1 cellular context compared by ENCODE assay signal in the genomic region with DNA sequence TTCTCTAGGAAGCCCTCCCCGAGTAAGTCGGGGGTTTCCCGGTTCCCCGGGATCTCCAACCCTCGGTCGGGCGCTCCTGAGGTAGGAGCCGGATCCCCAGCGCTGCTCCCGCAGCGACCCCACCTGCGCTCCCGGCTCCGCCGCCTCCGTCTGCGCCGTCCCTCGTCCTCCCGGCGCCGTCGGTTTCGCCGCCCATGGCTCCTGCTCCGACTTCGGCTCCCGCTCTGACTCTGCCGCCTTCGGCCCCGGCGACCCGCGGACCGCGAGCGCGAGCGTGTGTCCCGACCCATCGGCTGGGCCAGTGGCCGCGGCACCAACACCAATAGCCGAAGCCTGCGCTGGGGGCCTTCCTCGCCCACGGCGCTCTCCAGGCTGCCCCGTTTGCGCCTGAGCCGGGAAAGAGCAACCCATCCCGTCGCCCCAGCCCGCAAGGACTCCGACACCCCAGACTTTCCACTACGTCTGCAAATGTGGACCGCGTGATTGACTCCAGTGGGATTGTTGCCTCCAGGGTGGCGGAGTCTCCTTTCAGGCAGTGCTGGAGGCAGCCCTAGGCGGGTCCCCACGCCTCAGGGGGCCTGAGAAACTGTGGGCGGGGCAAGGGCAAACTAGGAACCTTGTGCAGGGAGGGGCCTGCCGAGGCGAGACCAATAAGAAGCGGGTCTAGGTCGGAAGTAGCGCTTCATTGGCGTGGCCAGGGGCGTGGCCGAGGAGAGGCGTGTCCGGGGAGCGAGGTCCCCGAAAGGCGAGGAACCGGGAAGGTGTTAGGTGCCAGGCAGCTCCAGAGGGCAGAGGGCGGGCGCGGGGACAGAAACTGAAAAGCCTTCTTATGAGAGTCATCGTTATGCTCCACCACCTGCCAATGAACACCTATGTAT.
TF ChIP-seq lines count a peak whose summit lies in the region.

CACTIN (minus strand) TSS at position 318 of the 878 bp plus-strand sequence; CDS start at position 290, 28 bp downstream.

TF ChIP-seq in K562, 482 proteins besides CTCF, POLR2A, EP300 and RAD21 (continued from another document and continues in another):
- TF ChIP-seq, protein P1, sequence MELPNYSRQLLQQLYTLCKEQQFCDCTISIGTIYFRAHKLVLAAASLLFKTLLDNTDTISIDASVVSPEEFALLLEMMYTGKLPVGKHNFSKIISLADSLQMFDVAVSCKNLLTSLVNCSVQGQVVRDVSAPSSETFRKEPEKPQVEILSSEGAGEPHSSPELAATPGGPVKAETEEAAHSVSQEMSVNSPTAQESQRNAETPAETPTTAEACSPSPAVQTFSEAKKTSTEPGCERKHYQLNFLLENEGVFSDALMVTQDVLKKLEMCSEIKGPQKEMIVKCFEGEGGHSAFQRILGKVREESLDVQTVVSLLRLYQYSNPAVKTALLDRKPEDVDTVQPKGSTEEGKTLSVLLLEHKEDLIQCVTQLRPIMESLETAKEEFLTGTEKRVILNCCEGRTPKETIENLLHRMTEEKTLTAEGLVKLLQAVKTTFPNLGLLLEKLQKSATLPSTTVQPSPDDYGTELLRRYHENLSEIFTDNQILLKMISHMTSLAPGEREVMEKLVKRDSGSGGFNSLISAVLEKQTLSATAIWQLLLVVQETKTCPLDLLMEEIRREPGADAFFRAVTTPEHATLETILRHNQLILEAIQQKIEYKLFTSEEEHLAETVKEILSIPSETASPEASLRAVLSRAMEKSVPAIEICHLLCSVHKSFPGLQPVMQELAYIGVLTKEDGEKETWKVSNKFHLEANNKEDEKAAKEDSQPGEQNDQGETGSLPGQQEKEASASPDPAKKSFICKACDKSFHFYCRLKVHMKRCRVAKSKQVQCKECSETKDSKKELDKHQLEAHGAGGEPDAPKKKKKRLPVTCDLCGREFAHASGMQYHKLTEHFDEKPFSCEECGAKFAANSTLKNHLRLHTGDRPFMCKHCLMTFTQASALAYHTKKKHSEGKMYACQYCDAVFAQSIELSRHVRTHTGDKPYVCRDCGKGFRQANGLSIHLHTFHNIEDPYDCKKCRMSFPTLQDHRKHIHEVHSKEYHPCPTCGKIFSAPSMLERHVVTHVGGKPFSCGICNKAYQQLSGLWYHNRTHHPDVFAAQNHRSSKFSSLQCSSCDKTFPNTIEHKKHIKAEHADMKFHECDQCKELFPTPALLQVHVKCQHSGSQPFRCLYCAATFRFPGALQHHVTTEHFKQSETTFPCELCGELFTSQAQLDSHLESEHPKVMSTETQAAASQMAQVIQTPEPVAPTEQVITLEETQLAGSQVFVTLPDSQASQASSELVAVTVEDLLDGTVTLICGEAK (IDR thresholded peaks at IDR 0.05) = peak; percentile 54; the same call in 1 of the 2 replicates
- TF ChIP-seq, protein P1 (CRISPR knock-in tag; IDR thresholded peaks at IDR 0.05) = no peak
- TF ChIP-seq ZNF431 (CRISPR knock-in tag; IDR thresholded peaks at IDR 0.05) = peak; percentile 23; the same call in 1 of the 2 replicates
- TF ChIP-seq NEUROD1 (IDR thresholded peaks at IDR 0.05; ENCODE audit: borderline replicate concordance, low read depth, low read length, partially characterized antibody) = peak; percentile 90
- TF ChIP-seq FOXO4 (CRISPR knock-in tag; IDR thresholded peaks at IDR 0.05) = no peak
- peak; percentile 78 for TF ChIP-seq U2AF1 (optimal IDR thresholded peaks at IDR 0.05; ENCODE audit: low read depth, low read length)
- TF ChIP-seq ZNF644 (tag; IDR thresholded peaks at IDR 0.05; ENCODE audit: low read depth) = no peak
- TF ChIP-seq, protein P2, sequence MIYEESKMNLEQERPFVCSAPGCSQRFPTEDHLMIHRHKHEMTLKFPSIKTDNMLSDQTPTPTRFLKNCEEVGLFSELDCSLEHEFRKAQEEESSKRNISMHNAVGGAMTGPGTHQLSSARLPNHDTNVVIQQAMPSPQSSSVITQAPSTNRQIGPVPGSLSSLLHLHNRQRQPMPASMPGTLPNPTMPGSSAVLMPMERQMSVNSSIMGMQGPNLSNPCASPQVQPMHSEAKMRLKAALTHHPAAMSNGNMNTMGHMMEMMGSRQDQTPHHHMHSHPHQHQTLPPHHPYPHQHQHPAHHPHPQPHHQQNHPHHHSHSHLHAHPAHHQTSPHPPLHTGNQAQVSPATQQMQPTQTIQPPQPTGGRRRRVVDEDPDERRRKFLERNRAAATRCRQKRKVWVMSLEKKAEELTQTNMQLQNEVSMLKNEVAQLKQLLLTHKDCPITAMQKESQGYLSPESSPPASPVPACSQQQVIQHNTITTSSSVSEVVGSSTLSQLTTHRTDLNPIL (CRISPR knock-in tag; IDR thresholded peaks at IDR 0.05) = no peak
- TF ChIP-seq ZNF253 (CRISPR knock-in tag; conservative IDR thresholded peaks at IDR 0.05) = no peak
- TF ChIP-seq ZFP1 (CRISPR knock-in tag; IDR thresholded peaks at IDR 0.05) = no peak
- TF ChIP-seq OTX1 (CRISPR knock-in tag; IDR thresholded peaks at IDR 0.05) = no peak
- peak; percentile 85 for TF ChIP-seq FOXP1 (CRISPR knock-in tag; IDR thresholded peaks at IDR 0.05)
- TF ChIP-seq SRSF1 (IDR thresholded peaks at IDR 0.05; ENCODE audit: low read depth, low read length) = no peak
- TF ChIP-seq REST (CRISPR knock-in tag; IDR thresholded peaks at IDR 0.05; ENCODE audit: low read depth) = 0 out of 2 replicates have a peak, but pooled peaks have one; percentile 24
- peak; percentile 31; the same call in 1 of the 2 replicates for TF ChIP-seq MTA3 (IDR thresholded peaks at IDR 0.05; ENCODE audit: borderline replicate concordance)
- no peak for TF ChIP-seq DEAF1 (CRISPR knock-in tag; IDR thresholded peaks at IDR 0.05)
- peak; percentile 51 for TF ChIP-seq XRCC5 (IDR thresholded peaks at IDR 0.05; ENCODE audit: low read depth, low read length)
- TF ChIP-seq, protein P3, sequence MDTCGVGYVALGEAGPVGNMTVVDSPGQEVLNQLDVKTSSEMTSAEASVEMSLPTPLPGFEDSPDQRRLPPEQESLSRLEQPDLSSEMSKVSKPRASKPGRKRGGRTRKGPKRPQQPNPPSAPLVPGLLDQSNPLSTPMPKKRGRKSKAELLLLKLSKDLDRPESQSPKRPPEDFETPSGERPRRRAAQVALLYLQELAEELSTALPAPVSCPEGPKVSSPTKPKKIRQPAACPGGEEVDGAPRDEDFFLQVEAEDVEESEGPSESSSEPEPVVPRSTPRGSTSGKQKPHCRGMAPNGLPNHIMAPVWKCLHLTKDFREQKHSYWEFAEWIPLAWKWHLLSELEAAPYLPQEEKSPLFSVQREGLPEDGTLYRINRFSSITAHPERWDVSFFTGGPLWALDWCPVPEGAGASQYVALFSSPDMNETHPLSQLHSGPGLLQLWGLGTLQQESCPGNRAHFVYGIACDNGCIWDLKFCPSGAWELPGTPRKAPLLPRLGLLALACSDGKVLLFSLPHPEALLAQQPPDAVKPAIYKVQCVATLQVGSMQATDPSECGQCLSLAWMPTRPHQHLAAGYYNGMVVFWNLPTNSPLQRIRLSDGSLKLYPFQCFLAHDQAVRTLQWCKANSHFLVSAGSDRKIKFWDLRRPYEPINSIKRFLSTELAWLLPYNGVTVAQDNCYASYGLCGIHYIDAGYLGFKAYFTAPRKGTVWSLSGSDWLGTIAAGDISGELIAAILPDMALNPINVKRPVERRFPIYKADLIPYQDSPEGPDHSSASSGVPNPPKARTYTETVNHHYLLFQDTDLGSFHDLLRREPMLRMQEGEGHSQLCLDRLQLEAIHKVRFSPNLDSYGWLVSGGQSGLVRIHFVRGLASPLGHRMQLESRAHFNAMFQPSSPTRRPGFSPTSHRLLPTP (IDR thresholded peaks at IDR 0.05; ENCODE audit: borderline replicate concordance, extremely low read depth, insufficient read length) = no peak
- TF ChIP-seq, protein P4, sequence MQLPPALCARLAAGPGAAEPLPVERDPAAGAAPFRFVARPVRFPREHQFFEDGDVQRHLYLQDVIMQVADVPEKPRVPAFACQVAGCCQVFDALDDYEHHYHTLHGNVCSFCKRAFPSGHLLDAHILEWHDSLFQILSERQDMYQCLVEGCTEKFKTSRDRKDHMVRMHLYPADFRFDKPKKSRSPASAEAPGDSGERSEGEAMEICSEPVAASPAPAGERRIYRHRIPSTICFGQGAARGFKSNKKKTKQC (CRISPR knock-in tag; IDR thresholded peaks at IDR 0.05) = 0 out of 2 replicates have a peak, but pooled peaks have one; percentile 20
- TF ChIP-seq ZFP36 (IDR thresholded peaks at IDR 0.05; ENCODE audit: low read depth, low read length, partially characterized antibody) = peak; percentile 9
- no peak for TF ChIP-seq ID3 (CRISPR knock-in tag; IDR thresholded peaks at IDR 0.05)
- peak; percentile 70 for TF ChIP-seq ID3 (tag; IDR thresholded peaks at IDR 0.05)
- peak; percentile 72; the same call in 1 of the 2 replicates for TF ChIP-seq FOXM1 (IDR thresholded peaks at IDR 0.05; ENCODE audit: low read depth)
- no peak for TF ChIP-seq FOXM1 (CRISPR knock-in tag; IDR thresholded peaks at IDR 0.05; ENCODE audit: low read depth)
- TF ChIP-seq ZNF165 (CRISPR knock-in tag; IDR thresholded peaks at IDR 0.05; ENCODE audit: borderline replicate concordance) = no peak
- TF ChIP-seq, protein P5, sequence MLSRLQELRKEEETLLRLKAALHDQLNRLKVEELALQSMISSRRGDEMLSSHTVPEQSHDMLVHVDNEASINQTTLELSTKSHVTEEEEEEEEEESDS (CRISPR knock-in tag; IDR thresholded peaks at IDR 0.05) = no peak
- no peak for TF ChIP-seq HDAC3 (IDR thresholded peaks at IDR 0.05; ENCODE audit: borderline replicate concordance, partially characterized antibody)
- TF ChIP-seq MEIS2 (IDR thresholded peaks at IDR 0.05; ENCODE audit: partially characterized antibody) = no peak
- no peak for TF ChIP-seq HNRNPL (IDR thresholded peaks at IDR 0.05; ENCODE audit: low read depth, low read length)
- peak; percentile 71 for TF ChIP-seq FOS (IDR thresholded peaks at IDR 0.05; ENCODE audit: extremely low read depth, insufficient read length)
- no peak for TF ChIP-seq ZNF282 (CRISPR knock-in tag; IDR thresholded peaks at IDR 0.05)
